In genomic region chr22:39151329-39151975, GRCh38 we compare ENCODE assay signal across 10 cellular contexts. TPM values are rescaled to one million over a fixed set of nuclear protein-coding genes. Genes with fewer than 3 reads are reported as not detected.
A peak's percentile ranks its signal among the peaks of the same experiment; 100 is the strongest.
DNase-seq lines count a peak whose midpoint lies in the region; FAIRE-seq and TF ChIP-seq lines count a peak whose summit lies in the region.
"Had no signal": no experiment of that assay in that cellular context is flagged by ENCODE, and none has a peak within 500 bp of the region (broad histone marks: within the 10 kb centered on the region; RNA-seq: fewer than 3 reads in every experiment).

No MANE protein-coding gene starts in this region.

- no peaks in the 10 kb centered on the region for H3K9me3 Mint-ChIP-seq in CD8-positive, alpha-beta memory T cell
- H3K9me3 Mint-ChIP-seq: activated naive CD4-positive, alpha-beta T cell treated with anti-CD3 and anti-CD28 coated beads, Interleukin-2, amount 50 U/mL, for 72 hours had no signal

- no peak for FAIRE-seq in urothelium cell line (lab: Jason Lieb, UNC)

- peaks cover 0 to 15% of the 10 kb centered on the region in 2 donors for H3K27me3 Mint-ChIP-seq in CD8-positive, alpha-beta memory T cell

- peak overlapping the region; percentile 91 for H3K4me3 ChIP-seq in CD8-positive, alpha-beta memory T cell (ENCODE audit: low read length)
- H3K4me3 ChIP-seq in Peyer's patch (peak overlapping the region; percentile 69 to 94 (median 82)), esophagus squamous epithelium (peak overlapping the region; percentile 70 to 97 (median 82))

- peaks cover 0 to 34% (median 0%) of the 10 kb centered on the region in 3 donors for H3K36me3 Mint-ChIP-seq in CD8-positive, alpha-beta memory T cell

- no peak for TF ChIP-seq POLR2A in Peyer's patch (IDR thresholded peaks at IDR 0.05)
- no peak for TF ChIP-seq POLR2A in esophagus squamous epithelium (IDR thresholded peaks at IDR 0.05)

- peak overlapping the region; percentile 78 to 89 (median 83) for H3K4me3 Mint-ChIP-seq in CD8-positive, alpha-beta memory T cell

- CTCF ChIA-PET in CD8-positive, alpha-beta memory T cell (lab: Charles Lee) = interaction anchor here (1.0 to 5.7 kb wide), 4 partner anchors 18 to 282 kb away, joined by 3 to 44 read pairs (median 4); partner anchors contain the start of gene RPL3

- TF ChIP-seq CTCF in Peyer's patch (IDR thresholded peaks at IDR 0.05) (no peak), esophagus squamous epithelium (IDR thresholded peaks at IDR 0.05) (no peak), GM20000 (IDR thresholded peaks at IDR 0.05; ENCODE audit: extremely low read depth, missing control alignments) (no peak)

- H3K9me3 ChIP-seq in CD8-positive, alpha-beta memory T cell (ENCODE audit: low read length) = no peaks in the 10 kb centered on the region
- no peaks in the 10 kb centered on the region for H3K9me3 ChIP-seq in Peyer's patch
- H3K9me3 ChIP-seq in esophagus squamous epithelium = no peaks in the 10 kb centered on the region

- H3K27me3 ChIP-seq in CD8-positive, alpha-beta memory T cell (ENCODE audit: insufficient read depth, low read length, poor library complexity, severe bottlenecking) = no peaks in the 10 kb centered on the region
- H3K27me3 ChIP-seq in Peyer's patch (no peaks in the 10 kb centered on the region), esophagus squamous epithelium (peaks cover 0 to 18% (median 0%) of the 10 kb centered on the region in 4 donors)

- intact Hi-C loops in esophagus squamous epithelium (cut with DNase I) = no loop called here

- peak in 1 of 5 donors; percentile 44 for DNase-seq in CD8-positive, alpha-beta memory T cell
- DNase-seq in Peyer's patch (peak in 1 of 3 donors; percentile 47), esophagus squamous epithelium (lab: John Stamatoyannopoulos, UW) (no peak), pons (ENCODE audit: low spot score) (peak; percentile 28), COLO668 (lab: John Stamatoyannopoulos, UW; ENCODE audit: unreplicated experiment) (no peak), SHP77 treated with DMSO at 0.1 percent for 48 hours (lab: John Stamatoyannopoulos, UW) (no peak), urothelium cell line (ENCODE audit: low spot score) (no peak), GM20000 (ENCODE audit: low spot score) (no peak)
- DNase-seq: NCI-H1048 had no signal

- H3K4me1 Mint-ChIP-seq in CD8-positive, alpha-beta memory T cell = peaks cover 43 to 59% (median 46%) of the 10 kb centered on the region in 3 donors

- POLR2A ChIA-PET in CD8-positive, alpha-beta memory T cell (lab: Charles Lee) = interaction anchor here (0.7 to 5.8 kb wide), 4 partner anchors 57 to 168 kb away, joined by 4 to 65 read pairs (median 6); partner anchors contain the start of genes PDGFB and RPL3

- WGBS in esophagus squamous epithelium, 2 donors = 28 to 47% methylated on average over 11 of the region's 16 CpGs

- H3K27ac Mint-ChIP-seq in CD8-positive, alpha-beta memory T cell = peak overlapping the region; percentile 71 to 97 (median 91)

- H3K27ac ChIP-seq in CD8-positive, alpha-beta memory T cell (ENCODE audit: low read depth, low read length) = peak overlapping the region; percentile 70
- H3K27ac ChIP-seq in Peyer's patch (peak overlapping the region; percentile 82 to 96 (median 92)), esophagus squamous epithelium (peak overlapping the region; percentile 85 to 98 (median 94))

- no peaks in the 10 kb centered on the region for H3K36me3 ChIP-seq in CD8-positive, alpha-beta memory T cell (ENCODE audit: insufficient read depth, low read length)
- H3K36me3 ChIP-seq in Peyer's patch = peaks cover 0 to 5% (median 0%) of the 10 kb centered on the region in 3 donors
- H3K36me3 ChIP-seq in esophagus squamous epithelium = peaks cover 0 to 15% (median 6%) of the 10 kb centered on the region in 3 donors

- peaks cover 60% of the 10 kb centered on the region for H3K4me1 ChIP-seq in CD8-positive, alpha-beta memory T cell (ENCODE audit: insufficient read depth, low read length)
- H3K4me1 ChIP-seq in Peyer's patch (peaks cover 3 to 45% (median 15%) of the 10 kb centered on the region in 4 donors), esophagus squamous epithelium (peaks cover 24 to 69% (median 51%) of the 10 kb centered on the region in 3 donors)

RNA-seq across cellular contexts. Expression of gene CBX7, which starts 1.0 kb away (rescaled TPM):
- total RNA-seq in CD8-positive, alpha-beta memory T cell = 10 to 100 TPM; 26.1 to 26.4 TPM
- 29.7 TPM for polyA plus RNA-seq in CD8-positive, alpha-beta memory T cell
- total RNA-seq in Peyer's patch = 10 to 100 TPM; 41.2 to 58.6 (median 53.2) TPM
- 10 to 100 TPM in 3 of 4 donors, 1 to 10 TPM in 1; 4.7 to 56.1 (median 19.5) TPM for total RNA-seq in esophagus squamous epithelium

RNA-seq across cellular contexts. Expression of gene APOBEC3H, which starts 54.4 kb away (rescaled TPM):
- 10 to 100 TPM; 10.8 to 11.0 TPM for total RNA-seq in CD8-positive, alpha-beta memory T cell
- 11.7 TPM for polyA plus RNA-seq in CD8-positive, alpha-beta memory T cell
- total RNA-seq in Peyer's patch = not detected
- total RNA-seq in esophagus squamous epithelium = under 1 TPM in 2 of 4 donors, not detected in 2; 0.92 to 0.95 TPM

Comparison
In these comparisons a context has a peak if more than half of its experiments do, and no peak if none do; other contexts are left out.
1. RNA of gene APOBEC3H, which starts 54.4 kb away (total RNA-seq): 10.8 to 11.0 TPM in CD8-positive, alpha-beta memory T cell; 0.92 to 0.95 TPM in esophagus squamous epithelium and not detected in Peyer's patch; every median in the first group is over 4 times any median in the second.
2. Peak in every context shown above with its lines, with median percentiles within 50 percentile points of each other: H3K27ac ChIP-seq and H3K4me3 ChIP-seq.